Comparison of ENCODE assay signal across 13 cellular contexts in the genomic region with DNA sequence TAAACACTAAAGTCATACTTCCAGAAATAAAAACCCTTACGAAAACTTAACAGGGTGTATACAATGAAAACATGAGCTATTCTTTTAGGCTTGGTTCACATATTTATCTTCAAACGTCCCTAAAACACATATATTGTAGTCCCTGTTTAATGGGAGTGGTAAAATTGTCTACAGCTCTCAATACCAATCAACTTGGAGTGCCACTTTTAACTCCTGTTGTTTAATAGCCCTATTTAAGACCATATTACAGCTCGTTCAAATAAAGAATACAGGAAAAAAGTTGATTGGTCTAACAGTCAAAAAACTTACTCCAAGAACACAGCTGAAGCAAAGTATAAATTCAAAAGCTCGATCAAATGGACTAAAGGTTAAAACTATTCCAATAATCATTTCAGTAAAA. TPM values are rescaled to one million over a fixed set of nuclear protein-coding genes. Genes with fewer than 3 reads are reported as not detected.
DNase-seq lines count a peak whose midpoint lies in the region; ATAC-seq and TF ChIP-seq lines count a peak whose summit lies in the region.
"Had no signal": no experiment of that assay in that cellular context is flagged by ENCODE, and none has a peak within 500 bp of the region (broad histone marks: within the 10 kb centered on the region; RNA-seq: fewer than 3 reads in every experiment).

No MANE protein-coding gene starts in this region.

- H3K9me3 Mint-ChIP-seq in CD8-positive, alpha-beta memory T cell, result peaks cover 0 to 3% (median 0%) of the 10 kb centered on the region in 5 donors
- H3K9me3 Mint-ChIP-seq: activated T-cell treated with anti-CD3 and anti-CD28 coated beads, Interleukin-2, amount 50 U/mL, for 4 hours had no signal

- H3K27ac Mint-ChIP-seq in CD8-positive, alpha-beta memory T cell, result peak overlapping the region in 4 of 8 donors; percentile 30 to 92 (median 68)

- TF ChIP-seq EP300 in sigmoid colon (IDR thresholded peaks at IDR 0.05), result no peak

- POLR2A ChIA-PET in CD8-positive, alpha-beta memory T cell (lab: Charles Lee), result interaction anchor here (0.8 to 7.0 kb wide), 3 partner anchors 10 to 63 kb away, joined by 4 to 182 read pairs (median 52); a partner anchor contains a TSS

- 8 to 12% methylated on average over 4 of the region's 4 CpGs for WGBS in esophagus squamous epithelium, 2 donors
- WGBS in sigmoid colon, 2 donors, result 3 to 23% methylated on average over 4 of the region's 4 CpGs

- DNase-seq in CD8-positive, alpha-beta memory T cell, result no peak
- DNase-seq in NB4 (ENCODE audit: low read depth) (no peak), esophagus squamous epithelium (lab: John Stamatoyannopoulos, UW) (no peak), sigmoid colon (no peak), DMS114 treated with DMSO at 0.1 percent for 48 hours (lab: John Stamatoyannopoulos, UW; ENCODE audit: unreplicated experiment) (no peak), C1 segment of cervical spinal cord (lab: John Stamatoyannopoulos, UW) (no peak)
- DNase-seq: activated T-cell treated with anti-CD3 and anti-CD28 coated beads, Interleukin-2, amount 50 U/mL, for 4 hours; foreskin melanocyte; testis had no signal

- peaks cover 0 to 5% of the 10 kb centered on the region in 2 donors for H3K27me3 Mint-ChIP-seq in CD8-positive, alpha-beta memory T cell

- ATAC-seq in HG03280 (IDR thresholded peaks at IDR 0.05; ENCODE audit: unreplicated experiment) (no peak), GM21390 (IDR thresholded peaks at IDR 0.05; ENCODE audit: unreplicated experiment) (no peak)
- ATAC-seq: activated T-cell treated with anti-CD3 and anti-CD28 coated beads, Interleukin-2, amount 50 U/mL, for 4 hours had no signal

- no peaks in the 10 kb centered on the region for H3K9me3 ChIP-seq in CD8-positive, alpha-beta memory T cell (ENCODE audit: low read length)
- H3K9me3 ChIP-seq in esophagus squamous epithelium (no peaks in the 10 kb centered on the region), sigmoid colon (no peaks in the 10 kb centered on the region)
- H3K9me3 ChIP-seq: HAP-1, prostate gland, testis had no signal

- TF ChIP-seq CTCF in NB4 (IDR thresholded peaks at IDR 0.05; ENCODE audit: low read depth, low read length) (no peak), esophagus squamous epithelium (IDR thresholded peaks at IDR 0.05) (no peak), sigmoid colon (IDR thresholded peaks at IDR 0.05) (no peak)

- peaks cover 11 to 61% (median 11%) of the 10 kb centered on the region in 3 donors for H3K4me1 Mint-ChIP-seq in CD8-positive, alpha-beta memory T cell

- no peak overlapping the region for H3K4me3 Mint-ChIP-seq in CD8-positive, alpha-beta memory T cell
- H3K4me3 Mint-ChIP-seq: activated T-cell treated with anti-CD3 and anti-CD28 coated beads, Interleukin-2, amount 50 U/mL, for 4 hours had no signal

- intact Hi-C loops in esophagus squamous epithelium (cut with DNase I) (no loop called here), sigmoid colon (cut with DNase I) (no loop called here)

- H3K27me3 ChIP-seq in CD8-positive, alpha-beta memory T cell (ENCODE audit: insufficient read depth, low read length, poor library complexity, severe bottlenecking), result no peaks in the 10 kb centered on the region
- no peaks in the 10 kb centered on the region for H3K27me3 ChIP-seq in esophagus squamous epithelium
- H3K27me3 ChIP-seq in sigmoid colon, result no peaks in the 10 kb centered on the region
- H3K27me3 ChIP-seq: testis had no signal

- peaks cover 0 to 48% (median 15%) of the 10 kb centered on the region in 3 donors for H3K36me3 Mint-ChIP-seq in CD8-positive, alpha-beta memory T cell

- CTCF ChIA-PET in CD8-positive, alpha-beta memory T cell (lab: Charles Lee), result interaction anchor here (0.9 to 1.7 kb wide), 4 partner anchors 12 to 63 kb away, joined by 3 to 4 read pairs (median 4); a partner anchor contains a TSS

- TF ChIP-seq POLR2A in NB4 (IDR thresholded peaks at IDR 0.05; ENCODE audit: extremely low read depth, insufficient read length) (no peak), esophagus squamous epithelium (IDR thresholded peaks at IDR 0.05) (no peak), sigmoid colon (IDR thresholded peaks at IDR 0.05) (no peak)

- H3K27ac ChIP-seq in CD8-positive, alpha-beta memory T cell (ENCODE audit: low read depth, low read length), result peak overlapping the region; percentile 5
- H3K27ac ChIP-seq in esophagus squamous epithelium (peak overlapping the region in 3 of 4 donors; percentile 99 to 100 (median 100)), sigmoid colon (peak overlapping the region; percentile 99 to 100 (median 100))

- H3K36me3 ChIP-seq in CD8-positive, alpha-beta memory T cell (ENCODE audit: insufficient read depth, low read length), result peaks cover 9% of the 10 kb centered on the region
- H3K36me3 ChIP-seq in esophagus squamous epithelium (no peaks in the 10 kb centered on the region), sigmoid colon (no peaks in the 10 kb centered on the region)
- H3K36me3 ChIP-seq: prostate gland had no signal

- peaks cover 62% of the 10 kb centered on the region for H3K4me1 ChIP-seq in CD8-positive, alpha-beta memory T cell (ENCODE audit: insufficient read depth, low read length)
- H3K4me1 ChIP-seq in esophagus squamous epithelium (peaks cover 16 to 65% (median 52%) of the 10 kb centered on the region in 3 donors), sigmoid colon (peaks cover 2 to 67% (median 62%) of the 10 kb centered on the region in 4 donors)
- H3K4me1 ChIP-seq: prostate gland had no signal

- H3K4me3 ChIP-seq in CD8-positive, alpha-beta memory T cell (ENCODE audit: low read length), result peak overlapping the region; percentile 90
- H3K4me3 ChIP-seq in NB4 (ENCODE audit: low read depth, low read length) (peak overlapping the region; percentile 98), esophagus squamous epithelium (peak overlapping the region; percentile 78 to 99 (median 94)), sigmoid colon (peak overlapping the region in 1 of 4 donors; percentile 91)

RNA-seq across cellular contexts. Expression of a gene that starts 3.9 kb away (rescaled TPM):
- total RNA-seq in CD8-positive, alpha-beta memory T cell, result 100 to 1,000 TPM; 436 to 452 TPM
- polyA plus RNA-seq in CD8-positive, alpha-beta memory T cell, result 466 TPM
- total RNA-seq in esophagus squamous epithelium (100 to 1,000 TPM; 278 to 377 (median 304) TPM), sigmoid colon (100 to 1,000 TPM; 273 to 404 (median 305) TPM)
- polyA plus RNA-seq in sigmoid colon, result 100 to 1,000 TPM; 206 to 352 (median 348) TPM

RNA-seq across cellular contexts. Expression of a gene that starts 45.3 kb away (rescaled TPM):
- 10 to 100 TPM; 43.6 to 43.7 TPM for total RNA-seq in CD8-positive, alpha-beta memory T cell
- 36.0 TPM for polyA plus RNA-seq in CD8-positive, alpha-beta memory T cell
- total RNA-seq in esophagus squamous epithelium (10 to 100 TPM in 2 of 4 donors, 1 to 10 TPM in 2; 5.6 to 22.4 (median 11.0) TPM), sigmoid colon (10 to 100 TPM in 3 of 4 donors, 1 to 10 TPM in 1; 6.5 to 16.5 (median 12.7) TPM)
- 10 to 100 TPM; 27.6 to 31.7 (median 27.8) TPM for polyA plus RNA-seq in sigmoid colon

Comparison
In these comparisons a context has a peak if more than half of its experiments do, and no peak if none do; other contexts are left out.
1. H3K27ac ChIP-seq: peak in every context shown above with its lines; median percentile 100 in esophagus squamous epithelium; 100 in sigmoid colon; 5 in CD8-positive, alpha-beta memory T cell.